15 cellular contexts compared by ENCODE assay signal in the genomic region with DNA sequence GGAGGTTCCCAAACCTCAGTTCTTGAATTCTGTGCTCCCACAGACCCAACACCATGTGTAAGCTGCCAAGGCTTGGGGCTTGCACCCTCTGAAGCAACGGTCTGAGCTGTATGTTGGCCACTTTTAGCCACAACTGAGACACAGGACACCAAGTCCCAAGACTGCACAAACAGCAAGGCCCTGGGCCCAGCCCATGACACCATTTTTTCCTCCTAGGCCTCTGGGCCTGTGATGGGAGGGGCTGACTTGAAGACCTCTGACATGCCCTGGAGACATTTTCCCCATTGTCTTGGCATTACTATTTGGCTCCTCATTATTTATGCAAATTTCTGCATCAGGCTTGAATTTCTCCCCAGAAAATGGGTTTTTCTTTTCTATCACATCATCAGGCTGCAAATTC. TPM values are rescaled to one million over a fixed set of nuclear protein-coding genes. Genes with fewer than 3 reads are reported as not detected.
"Had no signal": no experiment of that assay in that cellular context is flagged by ENCODE, and none has a peak within 500 bp of the region (broad histone marks: within the 10 kb centered on the region; RNA-seq: fewer than 3 reads in every experiment).

No MANE protein-coding gene starts in this region.

RNA-seq across cellular contexts. Expression of gene A1CF, which starts 38.0 kb away (rescaled TPM):
- total RNA-seq: kidney epithelial cell; left cardiac atrium; left lung; left ventricle myocardium inferior; left ventricle myocardium superior; lower leg skin; lower lobe of right lung; lung microvascular endothelial cell; mammary epithelial cell; mesothelial cell of epicardium; myocyte; naive thymus-derived CD4-positive, alpha-beta T cell; naive thymus-derived CD8-positive, alpha-beta T cell had no signal
- polyA plus RNA-seq: immature natural killer cell; keratinocyte; mammary epithelial cell; naive thymus-derived CD4-positive, alpha-beta T cell; naive thymus-derived CD8-positive, alpha-beta T cell had no signal
